In genomic region chr5:112968411-112969106, GRCh38 we compare ENCODE assay signal across 1 cellular context.
A peak's percentile ranks its signal among the peaks of the same experiment; 100 is the strongest.
TF ChIP-seq lines count a peak whose summit lies in the region.

No MANE protein-coding gene starts in this region.

TF ChIP-seq in HepG2, 621 proteins besides CTCF, POLR2A, EP300 and RAD21 (continues in another document):
- TF ChIP-seq UBTF (CRISPR knock-in tag; IDR thresholded peaks at IDR 0.05) (no peak), GPBP1L1 (CRISPR knock-in tag; IDR thresholded peaks at IDR 0.05) (no peak), JUNB (CRISPR knock-in tag; IDR thresholded peaks at IDR 0.05; ENCODE audit: borderline replicate concordance) (peak; percentile 19; the same call in 1 of the 2 replicates), FOXA1 (IDR thresholded peaks at IDR 0.05) (0 out of 2 replicates have a peak, but pooled peaks have one; percentile 49), FOXA1 (CRISPR knock-in tag; IDR thresholded peaks at IDR 0.05) (peak; percentile 88), ZNF580 (CRISPR knock-in tag; IDR thresholded peaks at IDR 0.05; ENCODE audit: borderline replicate concordance, low read depth) (peak; percentile 36; the same call in 1 of the 2 replicates), ZNF318 (CRISPR knock-in tag; IDR thresholded peaks at IDR 0.05) (no peak), HCFC1 (IDR thresholded peaks at IDR 0.05; ENCODE audit: low read depth, low read length) (no peak), GATAD2A (CRISPR knock-in tag; IDR thresholded peaks at IDR 0.05) (peak; percentile 87), SRSF4 (IDR thresholded peaks at IDR 0.05; ENCODE audit: low read depth, low read length, poor library complexity, severe bottlenecking) (no peak), TEAD3 (CRISPR knock-in tag; optimal IDR thresholded peaks at IDR 0.05; ENCODE audit: borderline replicate concordance) (peak; percentile 93), ATF7 (IDR thresholded peaks at IDR 0.05) (0 out of 2 replicates have a peak, but pooled peaks have one; percentile 14), ATF7 (CRISPR knock-in tag; IDR thresholded peaks at IDR 0.05) (no peak), ZNF33B (CRISPR knock-in tag; IDR thresholded peaks at IDR 0.05) (no peak), CEBPG (CRISPR knock-in tag; IDR thresholded peaks at IDR 0.05) (peak; percentile 80), SCMH1 (CRISPR knock-in tag; IDR thresholded peaks at IDR 0.05; ENCODE audit: borderline replicate concordance) (no peak), ZNF234 (CRISPR knock-in tag; conservative IDR thresholded peaks at IDR 0.05) (no peak), BCLAF1 (IDR thresholded peaks at IDR 0.05) (no peak), FOXJ3 (CRISPR knock-in tag; IDR thresholded peaks at IDR 0.05; ENCODE audit: borderline replicate concordance) (peak; percentile 63; the same call in 1 of the 2 replicates), CBFB (CRISPR knock-in tag; IDR thresholded peaks at IDR 0.05) (0 out of 2 replicates have a peak, but pooled peaks have one; percentile 31), TCF7 (IDR thresholded peaks at IDR 0.05; ENCODE audit: low read depth) (peak; percentile 25; the same call in 1 of the 2 replicates), SIX1 (CRISPR knock-in tag; IDR thresholded peaks at IDR 0.05; ENCODE audit: borderline replicate concordance) (0 out of 2 replicates have a peak, but pooled peaks have one; percentile 10), ISL2 (CRISPR knock-in tag; IDR thresholded peaks at IDR 0.05) (peak; percentile 48; the same call in 1 of the 2 replicates), HMG20A (CRISPR knock-in tag; IDR thresholded peaks at IDR 0.05; ENCODE audit: borderline replicate concordance) (peak; percentile 87), ZNF343 (CRISPR knock-in tag; IDR thresholded peaks at IDR 0.05) (no peak), NFYC (CRISPR knock-in tag; IDR thresholded peaks at IDR 0.05) (peak; percentile 13; the same call in 1 of the 2 replicates), BRCA1 (CRISPR knock-in tag; IDR thresholded peaks at IDR 0.05) (no peak), MTERF4 (CRISPR knock-in tag; IDR thresholded peaks at IDR 0.05) (no peak), ZNF235 (CRISPR knock-in tag; IDR thresholded peaks at IDR 0.05; ENCODE audit: borderline replicate concordance) (no peak), ZNF12 (CRISPR knock-in tag; IDR thresholded peaks at IDR 0.05) (peak; percentile 84), NR2F6 (IDR thresholded peaks at IDR 0.05) (0 out of 2 replicates have a peak, but pooled peaks have one; percentile 9), NR2F6 (CRISPR knock-in tag; IDR thresholded peaks at IDR 0.05) (0 out of 2 replicates have a peak, but pooled peaks have one; percentile 15), KDM6A (CRISPR knock-in tag; IDR thresholded peaks at IDR 0.05; ENCODE audit: low read depth) (peak; percentile 33; the same call in 1 of the 2 replicates), CREB1 (IDR thresholded peaks at IDR 0.05) (no peak), CREB1 (CRISPR knock-in tag; IDR thresholded peaks at IDR 0.05) (peak; percentile 57; the same call in 1 of the 2 replicates), ATF3 (CRISPR knock-in tag; IDR thresholded peaks at IDR 0.05) (peak; percentile 83), BCL6 (CRISPR knock-in tag; IDR thresholded peaks at IDR 0.05) (peak; percentile 88), ZNF609 (CRISPR knock-in tag; IDR thresholded peaks at IDR 0.05; ENCODE audit: borderline replicate concordance) (peak; percentile 35; the same call in 1 of the 2 replicates), HNF4G (IDR thresholded peaks at IDR 0.05; ENCODE audit: borderline replicate concordance, low read depth, low read length) (no peak), HNF4G (CRISPR knock-in tag; IDR thresholded peaks at IDR 0.05; ENCODE audit: borderline replicate concordance, low read depth) (no peak), AHR (CRISPR knock-in tag; IDR thresholded peaks at IDR 0.05) (no peak), ZNF564 (CRISPR knock-in tag; IDR thresholded peaks at IDR 0.05) (no peak)
